ENCODE assay signal across 24 cellular contexts in the genomic region with DNA sequence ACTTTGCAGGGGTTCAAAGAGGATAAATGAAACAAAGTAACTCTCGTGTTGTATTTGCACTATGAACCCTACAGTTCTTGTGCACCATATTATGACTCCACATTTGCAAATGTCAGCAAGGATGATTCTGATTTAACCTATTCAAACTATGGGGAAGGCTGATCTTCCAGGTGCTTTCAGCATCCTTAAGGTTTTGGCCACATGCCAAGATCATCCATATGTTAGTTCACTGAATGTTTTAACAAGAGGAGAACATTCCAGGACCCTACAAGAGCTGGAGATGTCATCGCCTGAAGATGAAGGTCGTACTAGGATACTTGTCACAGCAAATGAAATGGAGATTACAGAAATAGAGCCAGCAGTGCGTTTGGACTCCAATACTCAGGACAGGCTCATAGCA.
"Had no signal": no experiment of that assay in that cellular context is flagged by ENCODE, and none has a peak within 500 bp of the region (broad histone marks: within the 10 kb centered on the region; RNA-seq: fewer than 3 reads in every experiment).

No MANE protein-coding gene starts in this region.

- H3K36me3 ChIP-seq: gastrocnemius medialis, left lung, neutrophil, suprapubic skin, transverse colon, vagina had no signal

- H3K4me3 ChIP-seq: dorsolateral prefrontal cortex, gastrocnemius medialis, left lung, mucosa of descending colon, smooth muscle cell, suprapubic skin, transverse colon, vagina had no signal

- ATAC-seq: gastrocnemius medialis; left lung; mucosa of descending colon; natural killer cell treated with Interleukin-12 subunit alpha and Interleukin-12 subunit beta and Interleukin-15 and Interleukin-18, amount 100 ng/mL, for 72 hours; sciatic nerve; stimulated activated naive CD8-positive, alpha-beta T cell treated with anti-CD3 and anti-CD28 coated beads, Interleukin-15, amount 100 ng/mL, for 72 hours had no signal

- H3K4me1 ChIP-seq: gastrocnemius medialis, left lung, parathyroid adenoma, suprapubic skin, transverse colon, vagina had no signal

- H3K27ac ChIP-seq: dorsolateral prefrontal cortex, gastrocnemius medialis, left lung, neutrophil, parathyroid adenoma, suprapubic skin, transverse colon, vagina had no signal

- DNase-seq: dorsolateral prefrontal cortex; effector CD4-positive, alpha-beta T cell; foreskin fibroblast; gastrocnemius medialis; head of caudate nucleus; kidney; left lung; mesenchymal stem cell; mucosa of descending colon; naive B cell; stimulated activated CD4-positive, alpha-beta T cell treated with anti-CD3 and anti-CD28 coated beads, Interleukin-12 subunit alpha, Interleukin-12 subunit beta, amount 100 ng/mL, for 4 hours; stimulated activated CD4-positive, alpha-beta T cell treated with anti-CD3 and anti-CD28 coated beads, Interleukin-1b, Interleukin-23, amount 100 ng/mL, for 48 hours; stimulated activated CD4-positive, alpha-beta T cell treated with anti-CD3 and anti-CD28 coated beads, Interleukin-4, amount 100 ng/mL, for 1 hour; stimulated activated CD8-positive, alpha-beta memory T cell treated with anti-CD3 and anti-CD28 coated beads, Interleukin-4, amount 100 ng/mL, for 48 hours; stimulated activated naive CD4-positive, alpha-beta T cell; stimulated activated naive CD8-positive, alpha-beta T cell treated with anti-CD3 and anti-CD28 coated beads, Interleukin-15, amount 100 ng/mL, for 72 hours; transverse colon had no signal

- H3K9me3 ChIP-seq: gastrocnemius medialis, left lung, mucosa of descending colon, neutrophil, suprapubic skin, transverse colon, vagina had no signal

- H3K27me3 ChIP-seq: gastrocnemius medialis, left lung, suprapubic skin, transverse colon, vagina had no signal
